In genomic region chr20:34049897-34050695, GRCh38 we compare ENCODE assay signal across 23 cellular contexts. TPM values are rescaled to one million over a fixed set of nuclear protein-coding genes. Genes with fewer than 3 reads are reported as not detected.
DNase-seq lines count a peak whose midpoint lies in the region; ATAC-seq and TF ChIP-seq lines count a peak whose summit lies in the region.
"Had no signal": no experiment of that assay in that cellular context is flagged by ENCODE, and none has a peak within 500 bp of the region (broad histone marks: within the 10 kb centered on the region; RNA-seq: fewer than 3 reads in every experiment).

No MANE protein-coding gene starts in this region.

- no peak for TF ChIP-seq CTCF in heart left ventricle (IDR thresholded peaks at IDR 0.05)
- TF ChIP-seq CTCF in testis (IDR thresholded peaks at IDR 0.05): no peak

- DNase-seq in DMS 273 (lab: John Stamatoyannopoulos, UW; ENCODE audit: unreplicated experiment) (peak; percentile 33), DMS 273 treated with DMSO at 0.1 percent for 48 hours (lab: John Stamatoyannopoulos, UW) (no peak), NCI-H446 treated with DMSO at 0.1 percent for 48 hours (lab: John Stamatoyannopoulos, UW) (peak; percentile 22), heart left ventricle (no peak), pons (ENCODE audit: low spot score) (peak; percentile 34), testis (no peak)
- no peak for DNase-seq in stimulated activated naive CD8-positive, alpha-beta T cell treated with anti-CD3 and anti-CD28 coated beads, Interleukin-15, Interleukin-2, amounts not matched to agents 100 U/mL and 50 U/mL, for 24 hours
- DNase-seq: adrenal gland; EL; H9; kidney; naive B cell; NCI-H1417; NCI-H2107; NCI-H526; stimulated activated CD4-positive, alpha-beta T cell treated with anti-CD3 and anti-CD28 coated beads, Interleukin-2, amount 100 ng/mL, for 48 hours; stomach; upper lobe of left lung had no signal

- intact Hi-C loops in heart left ventricle (cut with DNase I) (loop anchor here in 2 of 10 donors (5.0 to 10.0 kb wide), 2 partner anchors 53 to 55 kb away; partner anchors contain the start of gene RALY (in 1 of the 2)), testis (cut with DNase I; ENCODE audit: low total_unique reads) (no loop called here)

- WGBS in heart left ventricle, 4 donors: 71 to 85% (median 83%) methylated on average over 4 of the region's 4 CpGs
- WGBS in testis, 2 donors: 67 to 70% methylated on average over 4 of the region's 4 CpGs

- H3K4me3 ChIP-seq in heart left ventricle: no peak overlapping the region
- H3K4me3 ChIP-seq in testis: no peak overlapping the region
- H3K4me3 ChIP-seq: adrenal gland, prostate gland, skin epidermis, stomach, upper lobe of left lung had no signal

- H3K4me1 ChIP-seq in heart left ventricle: peaks cover 9 to 81% (median 59%) of the 10 kb centered on the region in 12 donors
- H3K4me1 ChIP-seq in testis: peaks cover 22% of the 10 kb centered on the region
- H3K4me1 ChIP-seq: prostate gland had no signal

- H3K27me3 ChIP-seq in heart left ventricle (no peaks in the 10 kb centered on the region), testis (no peaks in the 10 kb centered on the region)
- H3K27me3 ChIP-seq: adrenal gland, stomach, upper lobe of left lung had no signal

- H3K36me3 ChIP-seq in heart left ventricle (peaks cover 0 to 7% (median 0%) of the 10 kb centered on the region in 9 donors), testis (ENCODE audit: low read depth, missing control alignments) (no peaks in the 10 kb centered on the region)
- H3K36me3 ChIP-seq: adrenal gland, prostate gland, upper lobe of left lung had no signal

- ATAC-seq in heart left ventricle: peak; percentile 4 to 62 (median 48)
- ATAC-seq in HG02852 (IDR thresholded peaks at IDR 0.05; ENCODE audit: unreplicated experiment): no peak
- no peak for ATAC-seq in stimulated activated naive CD8-positive, alpha-beta T cell treated with anti-CD3 and anti-CD28 coated beads, Interleukin-15, Interleukin-2, amounts not matched to agents 100 U/mL and 50 U/mL, for 24 hours

- TF ChIP-seq POLR2A in heart left ventricle (IDR thresholded peaks at IDR 0.05) (no peak), testis (IDR thresholded peaks at IDR 0.05) (no peak)

- H3K9me3 ChIP-seq in heart left ventricle (no peaks in the 10 kb centered on the region), testis (no peaks in the 10 kb centered on the region)
- H3K9me3 ChIP-seq: adrenal gland, prostate gland, stomach, upper lobe of left lung had no signal

- H3K27ac ChIP-seq in heart left ventricle (no peak overlapping the region), testis (no peak overlapping the region)
- H3K27ac ChIP-seq: 22Rv1, adrenal gland, prostate gland, RWPE1, skin epidermis, stomach, upper lobe of left lung had no signal

RNA-seq across cellular contexts. Expression of gene RALY, which starts 56.4 kb away (rescaled TPM):
- total RNA-seq in heart left ventricle (100 to 1,000 TPM in 7 of 9 donors, 10 to 100 TPM in 2; 99.2 to 148 (median 106) TPM), testis (100 to 1,000 TPM; 184 to 224 TPM)
- polyA plus RNA-seq in heart left ventricle (100 to 1,000 TPM; 130 to 210 TPM), testis (ENCODE audit: insufficient read depth, low read depth, low replicate concordance) (247 TPM)

Comparison
In these comparisons a context has a peak if more than half of its experiments do, and no peak if none do; other contexts are left out.
1. DNase-seq: peak in DMS 273 (single experiment), NCI-H446 treated with DMSO at 0.1 percent for 48 hours (single experiment) and pons (single experiment); none in DMS 273 treated with DMSO at 0.1 percent for 48 hours (single experiment), heart left ventricle (0 of 5), stimulated activated naive CD8-positive, alpha-beta T cell treated with anti-CD3 and anti-CD28 coated beads, Interleukin-15, Interleukin-2, amounts not matched to agents 100 U/mL and 50 U/mL, for 24 hours (single experiment) and testis (single experiment).
2. ATAC-seq: peak in heart left ventricle (4 of 4); none in HG02852 (single experiment) and stimulated activated naive CD8-positive, alpha-beta T cell treated with anti-CD3 and anti-CD28 coated beads, Interleukin-15, Interleukin-2, amounts not matched to agents 100 U/mL and 50 U/mL, for 24 hours (single experiment).